In genomic region chr3:150215616-150216015, GRCh38 we compare ENCODE assay signal across 17 cellular contexts.
DNase-seq lines count a peak whose midpoint lies in the region; ATAC-seq and TF ChIP-seq lines count a peak whose summit lies in the region.
"Had no signal": no experiment of that assay in that cellular context is flagged by ENCODE, and none has a peak within 500 bp of the region (broad histone marks: within the 10 kb centered on the region; RNA-seq: fewer than 3 reads in every experiment).

No MANE protein-coding gene starts in this region.

- H3K9me3 Mint-ChIP-seq in mesothelial cell of epicardium = peaks cover 9% of the 10 kb centered on the region
- H3K9me3 Mint-ChIP-seq: type B pancreatic cell had no signal

- no peaks in the 10 kb centered on the region for H3K9me3 ChIP-seq in smooth muscle cell (replicated peaks; ENCODE audit: low read depth)
- H3K9me3 ChIP-seq: body of pancreas, mucosa of descending colon had no signal

- H3K4me1 Mint-ChIP-seq in mesothelial cell of epicardium = peaks cover 17% of the 10 kb centered on the region
- H3K4me1 Mint-ChIP-seq: activated CD4-positive, alpha-beta T cell treated with anti-CD3 and anti-CD28 coated beads for 36 hours; CD4-positive, CD25-positive, alpha-beta regulatory T cell had no signal

- no peaks in the 10 kb centered on the region for H3K36me3 Mint-ChIP-seq in mesothelial cell of epicardium
- H3K36me3 Mint-ChIP-seq: CD4-positive, CD25-positive, alpha-beta regulatory T cell; type B pancreatic cell had no signal

- no peaks in the 10 kb centered on the region for H3K79me2 ChIP-seq in smooth muscle cell (ENCODE audit: low read depth)

- H3K27ac ChIP-seq in smooth muscle cell (ENCODE audit: low read depth) = no peak overlapping the region
- H3K27ac ChIP-seq: body of pancreas had no signal

- no peak overlapping the region for H3K4me3 ChIP-seq in smooth muscle cell
- H3K4me3 ChIP-seq: body of pancreas, mucosa of descending colon had no signal

- 88% methylated on average over 1 of the region's 2 CpGs for WGBS in smooth muscle cell (ENCODE audit: low lambda C conversion rate)

- peaks cover 2% of the 10 kb centered on the region for H3K27me3 Mint-ChIP-seq in mesothelial cell of epicardium (ENCODE audit: low read depth)
- H3K27me3 Mint-ChIP-seq: type B pancreatic cell had no signal

- DNase-seq in NCI-H2171 treated with DMSO at 0.1 percent for 48 hours (lab: John Stamatoyannopoulos, UW) (peak; percentile 42), NCI-H2171 (lab: John Stamatoyannopoulos, UW) (no peak), SW480 (ENCODE audit: low spot score) (peak; percentile 39), hepatic stellate cell (ENCODE audit: low spot score) (peak; percentile 37), smooth muscle cell (lab: John Stamatoyannopoulos, UW; ENCODE audit: unreplicated experiment) (no peak), mesothelial cell of epicardium (ENCODE audit: low spot score in 2 of 2, unreplicated experiment in 2 of 2) (no peak)
- DNase-seq: activated CD4-positive, alpha-beta T cell treated with anti-CD3 and anti-CD28 coated beads for 36 hours; activated naive CD4-positive, alpha-beta T cell; body of pancreas; CD4-positive, CD25-positive, alpha-beta regulatory T cell; NCI-H510A; small intestine; T-helper 9 cell had no signal

- no peaks in the 10 kb centered on the region for H3K36me3 ChIP-seq in smooth muscle cell (ENCODE audit: low read depth)

- ATAC-seq in GM21786 (IDR thresholded peaks at IDR 0.05; ENCODE audit: unreplicated experiment) (no peak), HG02884 (IDR thresholded peaks at IDR 0.05; ENCODE audit: unreplicated experiment) (no peak)
- ATAC-seq: activated CD4-positive, alpha-beta T cell treated with anti-CD3 and anti-CD28 coated beads for 36 hours; body of pancreas; mucosa of descending colon had no signal

- H3F3A ChIP-seq in smooth muscle cell (ENCODE audit: low read depth) = peaks cover 3% of the 10 kb centered on the region

- TF ChIP-seq CTCF in smooth muscle cell (IDR thresholded peaks at IDR 0.05; ENCODE audit: borderline replicate concordance, insufficient read depth, poor library complexity, severe bottlenecking) (no peak), mesothelial cell of epicardium (IDR thresholded peaks at IDR 0.05; ENCODE audit: unreplicated experiment) (no peak)

- H3K4me3 Mint-ChIP-seq in mesothelial cell of epicardium = no peak overlapping the region
- H3K4me3 Mint-ChIP-seq: activated CD4-positive, alpha-beta T cell treated with anti-CD3 and anti-CD28 coated beads for 36 hours; CD4-positive, CD25-positive, alpha-beta regulatory T cell; type B pancreatic cell had no signal

- no peak overlapping the region for H3K27ac Mint-ChIP-seq in mesothelial cell of epicardium
- H3K27ac Mint-ChIP-seq: activated CD4-positive, alpha-beta T cell treated with anti-CD3 and anti-CD28 coated beads for 36 hours; CD4-positive, CD25-positive, alpha-beta regulatory T cell; type B pancreatic cell had no signal

- peaks cover 20% of the 10 kb centered on the region for H3K4me1 ChIP-seq in smooth muscle cell (ENCODE audit: low read depth)
- H3K4me1 ChIP-seq: body of pancreas had no signal

- no peak overlapping the region for H3K9ac ChIP-seq in smooth muscle cell (ENCODE audit: low read depth)

- H3K4me2 ChIP-seq in smooth muscle cell = peak overlapping the region; percentile 24

- no peaks in the 10 kb centered on the region for H4K20me1 ChIP-seq in smooth muscle cell (ENCODE audit: low read depth)

- no peaks in the 10 kb centered on the region for H3K27me3 ChIP-seq in smooth muscle cell (ENCODE audit: low read depth)
- H3K27me3 ChIP-seq: body of pancreas had no signal

- H2AFZ ChIP-seq in smooth muscle cell (ENCODE audit: low read depth) = no peak overlapping the region

Comparison
In these comparisons a context has a peak if more than half of its experiments do, and no peak if none do; other contexts are left out.
1. DNase-seq: peak in NCI-H2171 treated with DMSO at 0.1 percent for 48 hours (single experiment), SW480 (single experiment) and hepatic stellate cell (single experiment); none in NCI-H2171 (single experiment), smooth muscle cell (single experiment) and mesothelial cell of epicardium (0 of 2).